Comparison of ENCODE assay signal across 8 cellular contexts in the genomic region with DNA sequence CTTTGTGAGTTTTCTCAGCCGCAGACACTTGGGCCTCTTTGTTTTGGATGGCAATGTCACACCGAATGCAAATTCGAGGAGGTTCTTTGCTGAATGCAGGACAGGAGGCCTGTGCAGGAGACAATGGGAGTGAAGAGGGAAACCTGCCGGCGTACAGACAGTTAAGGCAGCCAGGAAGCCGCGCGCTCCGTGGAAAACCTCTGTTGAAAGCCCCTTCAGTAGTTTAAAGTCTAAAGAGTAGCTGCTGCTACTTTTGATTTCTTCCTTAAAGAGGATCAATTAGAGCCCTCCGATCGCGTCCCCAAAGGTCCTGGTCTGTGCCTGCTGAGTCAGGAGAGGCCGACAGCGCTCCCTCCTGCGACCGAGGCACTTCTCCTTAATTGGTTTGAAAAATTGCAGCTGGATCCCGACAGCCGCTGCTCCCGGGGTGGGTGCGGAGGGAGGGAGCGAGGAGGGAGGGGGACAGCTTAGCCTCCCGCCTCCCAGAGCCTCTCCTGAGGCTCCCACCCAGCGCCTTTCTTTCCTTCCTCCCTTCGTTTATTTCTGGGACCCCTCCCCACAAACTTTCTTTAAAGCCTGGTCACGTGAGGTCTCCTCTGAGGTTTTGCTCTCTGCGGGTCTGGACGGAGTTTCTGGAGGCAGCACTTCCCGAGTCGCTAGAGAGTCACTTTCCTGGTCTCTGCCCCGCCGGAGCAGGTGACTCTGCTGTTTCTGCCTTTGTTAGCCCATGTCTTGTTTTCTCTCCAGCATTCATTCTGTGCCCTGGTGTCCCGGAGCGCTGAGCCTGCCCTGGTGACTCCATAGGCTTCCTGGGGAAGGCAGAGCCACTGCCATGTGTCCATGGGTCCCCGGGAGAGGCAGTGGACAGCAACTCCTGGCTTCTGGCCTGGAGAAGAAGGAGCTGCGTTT. TPM values are rescaled to one million over a fixed set of nuclear protein-coding genes. Genes with fewer than 3 reads are reported as not detected.
A peak's percentile ranks its signal among the peaks of the same experiment; 100 is the strongest.
DNase-seq lines count a peak whose midpoint lies in the region; ATAC-seq and TF ChIP-seq lines count a peak whose summit lies in the region.

No MANE protein-coding gene starts in this region.

- TF ChIP-seq CTCF in NB4 (IDR thresholded peaks at IDR 0.05; ENCODE audit: low read depth, low read length) (peak; percentile 14), neural progenitor cell (IDR thresholded peaks at IDR 0.05) (peak; percentile 30)

- intact Hi-C loops in activated CD4-positive, alpha-beta memory T cell treated with anti-CD3 and anti-CD28 coated beads for 36 hours (cut with micrococcal nuclease): no loop called here
- intact Hi-C loops in Right ventricle myocardium inferior (cut with DNase I): no loop called here

- H3K4me3 ChIP-seq in NB4 (ENCODE audit: low read depth, low read length) (peak overlapping the region; percentile 60), neural progenitor cell (peak overlapping the region; percentile 39)

- no peak overlapping the region for H3K9ac ChIP-seq in neural progenitor cell

- peaks cover 5% of the 10 kb centered on the region for H3K36me3 Mint-ChIP-seq in activated CD4-positive, alpha-beta memory T cell treated with anti-CD3 and anti-CD28 coated beads for 36 hours
- H3K36me3 Mint-ChIP-seq in neural progenitor cell: no peaks in the 10 kb centered on the region

- H3K4me2 ChIP-seq in neural progenitor cell: peak overlapping the region; percentile 78

- CTCF ChIA-PET in activated CD4-positive, alpha-beta memory T cell treated with anti-CD3 and anti-CD28 coated beads for 36 hours (lab: Charles Lee): no interaction called here

- ATAC-seq in Right ventricle myocardium inferior: peak; percentile 85
- ATAC-seq in GM18498 (IDR thresholded peaks at IDR 0.05; ENCODE audit: unreplicated experiment): no peak

- peaks cover 25% of the 10 kb centered on the region for H3F3A ChIP-seq in neural progenitor cell (ENCODE audit: low read depth)

- DNase-seq in CD1c-positive myeloid dendritic cell (ENCODE audit: extremely low spot score) (peak; percentile 32), NB4 (ENCODE audit: low read depth) (peak; percentile 74), Right ventricle myocardium inferior (ENCODE audit: missing footprints) (peak; percentile 80), neural progenitor cell (ENCODE audit: low spot score) (peak; percentile 81), NCI-H446 (lab: John Stamatoyannopoulos, UW) (no peak), cerebellum (ENCODE audit: low spot score) (no peak)
- no peak for DNase-seq in activated CD4-positive, alpha-beta memory T cell treated with anti-CD3 and anti-CD28 coated beads for 36 hours

- no peaks in the 10 kb centered on the region for H4K20me1 ChIP-seq in neural progenitor cell (ENCODE audit: low read depth)

- no peaks in the 10 kb centered on the region for H3K36me3 ChIP-seq in neural progenitor cell

- H2AFZ ChIP-seq in neural progenitor cell (replicated peaks): peak overlapping the region; percentile 75

- H3K4me3 Mint-ChIP-seq in activated CD4-positive, alpha-beta memory T cell treated with anti-CD3 and anti-CD28 coated beads for 36 hours: peak overlapping the region; percentile 12
- H3K4me3 Mint-ChIP-seq in neural progenitor cell: peak overlapping the region; percentile 82

- H3K4me1 Mint-ChIP-seq in activated CD4-positive, alpha-beta memory T cell treated with anti-CD3 and anti-CD28 coated beads for 36 hours (ENCODE audit: low read depth): peaks cover 9% of the 10 kb centered on the region
- peaks cover 24% of the 10 kb centered on the region for H3K4me1 Mint-ChIP-seq in neural progenitor cell

- no peaks in the 10 kb centered on the region for H3K9me3 ChIP-seq in neural progenitor cell (ENCODE audit: low read depth)

- peaks cover 17% of the 10 kb centered on the region for H3K4me1 ChIP-seq in neural progenitor cell

- no peaks in the 10 kb centered on the region for H3K79me2 ChIP-seq in neural progenitor cell (ENCODE audit: low read depth)

- H3K27me3 Mint-ChIP-seq in activated CD4-positive, alpha-beta memory T cell treated with anti-CD3 and anti-CD28 coated beads for 36 hours: peaks cover 3% of the 10 kb centered on the region
- peaks cover 5% of the 10 kb centered on the region for H3K27me3 Mint-ChIP-seq in neural progenitor cell (ENCODE audit: insufficient read depth, low read depth)

- no peak for TF ChIP-seq POLR2A in NB4 (IDR thresholded peaks at IDR 0.05; ENCODE audit: extremely low read depth, insufficient read length)

- H3K27ac ChIP-seq in neural progenitor cell: peak overlapping the region; percentile 80

- POLR2A ChIA-PET in activated CD4-positive, alpha-beta memory T cell treated with anti-CD3 and anti-CD28 coated beads for 36 hours (lab: Charles Lee): no interaction called here

- H3K9me3 Mint-ChIP-seq in activated CD4-positive, alpha-beta memory T cell treated with anti-CD3 and anti-CD28 coated beads for 36 hours: no peaks in the 10 kb centered on the region
- no peaks in the 10 kb centered on the region for H3K9me3 Mint-ChIP-seq in neural progenitor cell

- H3K27ac Mint-ChIP-seq in activated CD4-positive, alpha-beta memory T cell treated with anti-CD3 and anti-CD28 coated beads for 36 hours: no peak overlapping the region
- peak overlapping the region; percentile 98 for H3K27ac Mint-ChIP-seq in neural progenitor cell

- H3K27me3 ChIP-seq in neural progenitor cell: no peaks in the 10 kb centered on the region

RNA-seq across cellular contexts. Expression of gene RPP40, which starts 22.3 kb away (rescaled TPM):
- 1 to 10 TPM; 6.0 to 6.4 TPM for total RNA-seq in activated CD4-positive, alpha-beta memory T cell treated with anti-CD3 and anti-CD28 coated beads for 36 hours
- total RNA-seq in Right ventricle myocardium inferior: 4.2 TPM
- 19.3 and 23.2 TPM in 2 replicates for total RNA-seq in neural progenitor cell (ENCODE audit: low replicate concordance)
- total RNA-seq in cerebellum: 10.6 TPM

RNA-seq across cellular contexts. Expression of gene PPP1R3G, which starts 59.0 kb away (rescaled TPM):
- not detected for total RNA-seq in activated CD4-positive, alpha-beta memory T cell treated with anti-CD3 and anti-CD28 coated beads for 36 hours
- total RNA-seq in Right ventricle myocardium inferior (13.1 TPM), neural progenitor cell (ENCODE audit: low replicate concordance) (0.15 and 0.36 TPM in 2 replicates), cerebellum (1.00 TPM)

Comparison
In these comparisons a context has a peak if more than half of its experiments do, and no peak if none do; other contexts are left out.
1. DNase-seq: peak in CD1c-positive myeloid dendritic cell (single experiment), NB4 (single experiment), Right ventricle myocardium inferior (single experiment) and neural progenitor cell (single experiment); none in activated CD4-positive, alpha-beta memory T cell treated with anti-CD3 and anti-CD28 coated beads for 36 hours (single experiment), NCI-H446 (0 of 2) and cerebellum (single experiment).